ENCODE assay signal across 6 cellular contexts in the genomic region with DNA sequence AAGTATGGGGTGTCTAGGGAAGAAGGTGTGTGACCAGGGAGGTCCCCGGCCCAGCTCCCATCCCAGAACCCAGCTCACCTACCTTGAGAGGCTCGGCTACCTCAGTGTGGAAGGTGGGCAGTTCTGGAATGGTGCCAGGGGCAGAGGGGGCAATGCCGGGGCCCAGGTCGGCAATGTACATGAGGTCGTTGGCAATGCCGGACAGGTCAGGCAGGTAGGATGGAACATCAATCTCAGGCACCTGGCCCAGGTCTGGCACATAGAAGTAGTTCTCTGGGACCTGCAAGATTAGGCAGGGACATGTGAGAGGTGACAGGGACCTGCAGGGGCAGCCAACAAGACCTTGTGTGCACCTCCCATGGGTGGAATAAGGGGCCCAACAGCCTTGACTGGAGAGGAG.
A peak's percentile ranks its signal among the peaks of the same experiment; 100 is the strongest.
DNase-seq lines count a peak whose midpoint lies in the region; ATAC-seq and TF ChIP-seq lines count a peak whose summit lies in the region.
"Not testable (repeated sequence)": the region's sequence is repeated elsewhere in the genome, so short reads cannot be mapped to it uniquely, and the experiment has no call there.

No MANE protein-coding gene starts in this region.

- not testable (repeated sequence) for H3K27me3 Mint-ChIP-seq in chondrocyte (ENCODE audit: low read depth); natural killer cell treated with Interleukin-12 subunit alpha and Interleukin-12 subunit beta and Interleukin-15 and Interleukin-18, amount 100 ng/mL, for 72 hours

- H3K4me3 ChIP-seq in left lung, psoas muscle, upper lobe of right lung: not testable (repeated sequence)

- TF ChIP-seq CTCF in chondrocyte (IDR thresholded peaks at IDR 0.05); left lung (IDR thresholded peaks at IDR 0.05); psoas muscle (IDR thresholded peaks at IDR 0.05); upper lobe of right lung (IDR thresholded peaks at IDR 0.05): not testable (repeated sequence)

- not testable (repeated sequence) for H3K9me3 ChIP-seq in left lung, psoas muscle, upper lobe of right lung

- H3K9me3 Mint-ChIP-seq in chondrocyte (ENCODE audit: low read depth); natural killer cell treated with Interleukin-12 subunit alpha and Interleukin-12 subunit beta and Interleukin-15 and Interleukin-18, amount 100 ng/mL, for 72 hours: not testable (repeated sequence)

- peak; percentile 42 for DNase-seq in activated CD8-positive, alpha-beta memory T cell treated with anti-CD3 and anti-CD28 coated beads, Interleukin-2, amount 50 U/mL, for 48 hours
- peak; percentile 47 for DNase-seq in chondrocyte (ENCODE audit: low spot score)
- DNase-seq in left lung = peak; percentile 11 to 17
- peak; percentile 34 for DNase-seq in natural killer cell treated with Interleukin-12 subunit alpha and Interleukin-12 subunit beta and Interleukin-15 and Interleukin-18, amount 100 ng/mL, for 72 hours (ENCODE audit: low spot score)
- peak; percentile 6 to 12 for DNase-seq in psoas muscle
- peak; percentile 12 for DNase-seq in upper lobe of right lung

- H3K36me3 Mint-ChIP-seq in chondrocyte (ENCODE audit: low read depth); natural killer cell treated with Interleukin-12 subunit alpha and Interleukin-12 subunit beta and Interleukin-15 and Interleukin-18, amount 100 ng/mL, for 72 hours: not testable (repeated sequence)

- H3K27ac Mint-ChIP-seq in chondrocyte (ENCODE audit: unreplicated experiment); natural killer cell treated with Interleukin-12 subunit alpha and Interleukin-12 subunit beta and Interleukin-15 and Interleukin-18, amount 100 ng/mL, for 72 hours: not testable (repeated sequence)

- not testable (repeated sequence) for H3K4me1 Mint-ChIP-seq in chondrocyte (ENCODE audit: low read depth); natural killer cell treated with Interleukin-12 subunit alpha and Interleukin-12 subunit beta and Interleukin-15 and Interleukin-18, amount 100 ng/mL, for 72 hours (ENCODE audit: low read depth in 2 of 2)

- H3K4me3 Mint-ChIP-seq in chondrocyte (ENCODE audit: unreplicated experiment); natural killer cell treated with Interleukin-12 subunit alpha and Interleukin-12 subunit beta and Interleukin-15 and Interleukin-18, amount 100 ng/mL, for 72 hours: not testable (repeated sequence)

- H3K4me1 ChIP-seq in left lung, psoas muscle, upper lobe of right lung: not testable (repeated sequence)

- H3K36me3 ChIP-seq in left lung; psoas muscle (ENCODE audit: insufficient read depth in 1 of 2, low read depth in 1 of 2); upper lobe of right lung: not testable (repeated sequence)

- intact Hi-C loops in left lung (cut with DNase I); psoas muscle (cut with DNase I); upper lobe of right lung (cut with DNase I): not testable (repeated sequence)

- H3K27ac ChIP-seq in left lung, psoas muscle, upper lobe of right lung: not testable (repeated sequence)

- not testable (repeated sequence) for ATAC-seq in left lung; natural killer cell treated with Interleukin-12 subunit alpha and Interleukin-12 subunit beta and Interleukin-15 and Interleukin-18, amount 100 ng/mL, for 72 hours; psoas muscle; upper lobe of right lung

- WGBS in psoas muscle, 3 donors = 54 to 69% (median 57%) methylated on average over 4 of the region's 6 CpGs

- not testable (repeated sequence) for H3K27me3 ChIP-seq in left lung; psoas muscle (ENCODE audit: insufficient read depth in 3 of 3, low read length in 2 of 3); upper lobe of right lung
